In the genomic region with DNA sequence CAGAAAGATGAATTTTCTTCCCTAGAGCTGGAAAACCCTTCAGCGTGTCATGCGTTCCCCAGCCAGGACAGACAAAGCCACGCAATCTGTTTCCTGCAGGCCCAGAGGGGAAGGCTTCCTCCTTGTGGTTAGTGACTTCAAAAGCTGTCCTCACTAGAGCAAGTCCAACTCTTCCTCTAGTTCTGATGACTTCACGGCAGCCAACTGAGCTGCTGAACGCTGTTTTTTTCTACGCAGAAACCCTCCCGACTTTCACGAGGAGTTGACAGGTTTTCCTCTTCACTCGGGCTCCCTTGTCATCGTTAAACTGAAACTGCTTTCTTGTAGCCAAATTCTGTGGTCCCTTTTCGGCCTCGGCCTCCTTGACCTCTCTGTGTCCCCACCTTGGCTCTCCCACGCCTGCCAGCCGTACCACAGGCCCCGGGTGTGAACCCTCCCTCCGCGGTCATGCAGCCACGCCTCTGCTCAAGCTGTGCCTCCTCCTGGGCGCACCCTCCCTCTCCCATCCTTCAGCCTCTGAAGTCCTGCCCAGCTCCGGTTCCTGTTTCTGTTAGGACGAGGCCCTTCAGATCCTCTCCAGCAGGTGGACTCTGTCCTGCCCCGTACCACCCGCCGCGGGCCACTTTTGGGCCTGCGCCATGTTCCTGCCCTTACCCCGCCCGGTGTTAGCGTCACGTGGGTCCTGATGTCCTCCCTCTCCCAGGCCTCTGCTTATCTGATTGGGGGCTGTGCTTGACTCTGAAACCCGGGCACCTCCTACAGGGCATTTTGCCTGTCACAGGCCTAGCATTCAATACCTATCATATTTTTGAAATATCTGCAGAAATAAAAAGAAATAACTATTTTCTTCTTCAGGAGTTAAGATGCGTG, we compare ENCODE assay signal across 8 cellular contexts. TPM values are rescaled to one million over a fixed set of nuclear protein-coding genes. Genes with fewer than 3 reads are reported as not detected.
DNase-seq lines count a peak whose midpoint lies in the region; ATAC-seq, FAIRE-seq and TF ChIP-seq lines count a peak whose summit lies in the region.

No MANE protein-coding gene starts in this region.

- H3K4me3 ChIP-seq in endothelial cell of umbilical vein (replicated peaks in 1 of 3; ENCODE audit: insufficient read depth in 1 of 3, low read depth in 1 of 3, low read length in 3 of 3) (peak overlapping the region; percentile 1 to 23 (median 20)), mucosa of stomach (ENCODE audit: low read length) (peak overlapping the region; percentile 29)

- ATAC-seq in GM19023 (IDR thresholded peaks at IDR 0.05; ENCODE audit: unreplicated experiment) (peak; percentile 89), HG03175 (IDR thresholded peaks at IDR 0.05; ENCODE audit: unreplicated experiment) (peak; percentile 92)

- H3K27me3 ChIP-seq in endothelial cell of umbilical vein (ENCODE audit: control insufficient read depth in 2 of 2, insufficient read depth in 2 of 2, low read length in 2 of 2): no peaks in the 10 kb centered on the region
- H3K27me3 ChIP-seq in mucosa of stomach (ENCODE audit: control insufficient read depth, insufficient read depth, low read length): no peaks in the 10 kb centered on the region

- peaks cover 18% of the 10 kb centered on the region for H3K79me2 ChIP-seq in endothelial cell of umbilical vein (ENCODE audit: control insufficient read depth, insufficient read depth, low read length)

- peak overlapping the region; percentile 74 for H3K4me2 ChIP-seq in endothelial cell of umbilical vein (ENCODE audit: insufficient read depth, low read length)

- peak; percentile 89 for DNase-seq in AG08396 (ENCODE audit: low spot score)
- DNase-seq in NK-92 treated with Interleukin-12 subunit alpha and Interleukin-12 subunit beta, amount 100 ng/mL, for 24 hours (lab: John Stamatoyannopoulos, UW): peak; percentile 89
- DNase-seq in activated CD8-positive, alpha-beta memory T cell treated with anti-CD3 and anti-CD28 coated beads, Interleukin-2, amount 50 U/mL, for 1 hour (ENCODE audit: extremely low read depth): peak; percentile 57
- DNase-seq in endothelial cell of umbilical vein (ENCODE audit: low read depth, low spot score): peak; percentile 86
- peak; percentile 58 for DNase-seq in stimulated activated CD8-positive, alpha-beta memory T cell treated with anti-CD3 and anti-CD28 coated beads, Interleukin-7, amount 100 ng/mL, for 24 hours (ENCODE audit: low read depth)

- peak; percentile 33 to 35 for TF ChIP-seq CTCF in endothelial cell of umbilical vein (IDR thresholded peaks at IDR 0.05; ENCODE audit: extremely low read depth in 1 of 2, insufficient read depth in 1 of 2, low read depth in 1 of 2, low read length in 2 of 2)

- no peaks in the 10 kb centered on the region for H4K20me1 ChIP-seq in endothelial cell of umbilical vein (replicated peaks; ENCODE audit: control insufficient read depth, extremely low read depth, insufficient read depth, low read length)

- BruUV-seq in endothelial cell of umbilical vein (replicated peaks; lab: Mats Ljungman, UMichigan): TSS peak; percentile 68

- peaks cover 23% of the 10 kb centered on the region for H3K4me1 ChIP-seq in endothelial cell of umbilical vein (ENCODE audit: control insufficient read depth, extremely low read depth, insufficient read depth, low read length)
- peaks cover 47% of the 10 kb centered on the region for H3K4me1 ChIP-seq in mucosa of stomach (ENCODE audit: control insufficient read depth, insufficient read depth, low read length)

- H3K9me3 ChIP-seq in endothelial cell of umbilical vein (replicated peaks; ENCODE audit: control insufficient read depth, insufficient read depth, low read length): no peaks in the 10 kb centered on the region
- no peaks in the 10 kb centered on the region for H3K9me3 ChIP-seq in mucosa of stomach (ENCODE audit: control insufficient read depth, low read length)

- intact Hi-C loops in endothelial cell of umbilical vein (cut with micrococcal nuclease): loop anchor here (1.0 to 2.0 kb wide), 3 partner anchors 26 to 94 kb away; no protein-coding TSS in a partner anchor

- peak; percentile 89 for FAIRE-seq in endothelial cell of umbilical vein (lab: Jason Lieb, UNC)

- H3K36me3 ChIP-seq in endothelial cell of umbilical vein (ENCODE audit: control insufficient read depth in 2 of 2, extremely low read depth in 1 of 2, insufficient read depth in 2 of 2, low read length in 2 of 2) (no peaks in the 10 kb centered on the region), mucosa of stomach (ENCODE audit: control insufficient read depth, insufficient read depth, low read length) (no peaks in the 10 kb centered on the region)

- H3K9me1 ChIP-seq in endothelial cell of umbilical vein (replicated peaks; ENCODE audit: control insufficient read depth, extremely low read depth, insufficient read depth, low read length): no peaks in the 10 kb centered on the region

- CTCF ChIA-PET in endothelial cell of umbilical vein (lab: Charles Lee): interaction anchor here (0.5 to 4.1 kb wide), 14 partner anchors 10 to 459 kb away, joined by 3 to 30 read pairs (median 4); no protein-coding TSS in a partner anchor

- dilution Hi-C loops in endothelial cell of umbilical vein (cut with MboI; ENCODE audit: extremely low pct_ligation_motif_present, low sequenced_read_pairs): no loop called here

- H3K27ac ChIP-seq in endothelial cell of umbilical vein (ENCODE audit: insufficient read depth, low read depth, low read length): peak overlapping the region; percentile 62

- TF ChIP-seq POLR2A in endothelial cell of umbilical vein (IDR thresholded peaks at IDR 0.05; ENCODE audit: low read depth, low read length): peak; percentile 40

- H3K9ac ChIP-seq in endothelial cell of umbilical vein (replicated peaks; ENCODE audit: extremely low read depth, insufficient read depth, low read length) (peak overlapping the region; percentile 44), mucosa of stomach (ENCODE audit: low read length) (peak overlapping the region; percentile 52)

- H2AFZ ChIP-seq in endothelial cell of umbilical vein (ENCODE audit: low read depth, low read length): peak overlapping the region; percentile 13

- POLR2A ChIA-PET in endothelial cell of umbilical vein (lab: Charles Lee): interaction anchor here (0.7 kb wide), 1 partner anchor 38 kb away, joined by 7 read pairs; no protein-coding TSS in a partner anchor

TF ChIP-seq in endothelial cell of umbilical vein, 7 proteins besides CTCF, POLR2A, EP300 and RAD21:
- peak; percentile 33 for TF ChIP-seq POLR2AphosphoS5 (IDR thresholded peaks at IDR 0.05; ENCODE audit: insufficient read depth, low read depth, low read length)
- peak; percentile 4 for TF ChIP-seq FOS (IDR thresholded peaks at IDR 0.05; ENCODE audit: borderline replicate concordance, insufficient read depth, low read length)
- TF ChIP-seq JUN (IDR thresholded peaks at IDR 0.05; ENCODE audit: borderline replicate concordance, insufficient read depth, insufficient read length, low read depth): no peak
- TF ChIP-seq, protein P1, sequence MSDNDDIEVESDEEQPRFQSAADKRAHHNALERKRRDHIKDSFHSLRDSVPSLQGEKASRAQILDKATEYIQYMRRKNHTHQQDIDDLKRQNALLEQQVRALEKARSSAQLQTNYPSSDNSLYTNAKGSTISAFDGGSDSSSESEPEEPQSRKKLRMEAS (IDR thresholded peaks at IDR 0.05; ENCODE audit: insufficient read depth, insufficient read length): peak; percentile 79
- TF ChIP-seq EZH2 (IDR thresholded peaks at IDR 0.05; ENCODE audit: borderline replicate concordance, low read depth, low read length, severe bottlenecking): no peak
- peak; percentile 84 for TF ChIP-seq GATA2 (IDR thresholded peaks at IDR 0.05; ENCODE audit: insufficient read depth, insufficient read length, low read depth, low read length)

RNA-seq across cellular contexts. Expression of a gene that starts 39.3 kb away (rescaled TPM):
- 45.0 and 49.8 TPM in 2 replicates for total RNA-seq in endothelial cell of umbilical vein
- polyA plus RNA-seq in endothelial cell of umbilical vein: 13.8 and 15.5 TPM in 2 replicates
- polyA plus RNA-seq in endothelial cell of umbilical vein (2011; cell fraction: cytosol; rRNA removed): 17.9 and 19.9 TPM in 2 replicates
- 16.9 and 19.5 TPM in 2 replicates for polyA plus RNA-seq in endothelial cell of umbilical vein (2011; cell fraction: nucleus; rRNA removed)
- 19.4 and 27.6 TPM in 2 replicates for polyA plus RNA-seq in endothelial cell of umbilical vein (2012)
- polyA minus RNA-seq in endothelial cell of umbilical vein: 23.4 and 25.3 TPM in 2 replicates
- 16.7 TPM for polyA minus RNA-seq in endothelial cell of umbilical vein (2011; cell fraction: cytosol; rRNA and poly(A)+ RNA removed)
- polyA minus RNA-seq in endothelial cell of umbilical vein (2011; cell fraction: nucleus; rRNA and poly(A)+ RNA removed): 41.8 and 46.6 TPM in 2 replicates

Comparison
In these comparisons a context has a peak if more than half of its experiments do, and no peak if none do; other contexts are left out.
1. Peak in every context shown above with its lines: DNase-seq, ATAC-seq, H3K4me3 ChIP-seq and H3K27ac ChIP-seq.